In the genomic region with DNA sequence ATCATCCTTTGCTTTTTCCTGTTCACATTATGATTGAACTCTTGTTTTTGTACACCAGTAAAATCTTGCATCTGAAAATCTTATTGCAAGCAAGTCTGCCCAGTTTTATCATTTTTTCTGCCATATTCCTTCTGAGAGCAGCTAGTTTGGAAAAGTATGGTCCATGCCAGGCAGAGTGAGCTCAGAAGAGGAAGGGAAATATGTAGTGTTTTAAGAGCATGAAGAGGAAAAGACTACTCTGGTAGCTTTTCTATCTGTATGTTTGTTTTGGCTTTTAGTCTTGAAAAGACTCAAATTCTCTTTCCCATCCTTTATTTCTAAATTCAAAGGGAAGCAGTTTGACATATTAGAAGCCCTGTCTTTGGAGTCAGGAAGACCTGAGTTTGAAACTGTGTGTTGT, we compare ENCODE assay signal across 17 cellular contexts.
DNase-seq lines count a peak whose midpoint lies in the region; ATAC-seq and TF ChIP-seq lines count a peak whose summit lies in the region.
"Had no signal": no experiment of that assay in that cellular context is flagged by ENCODE, and none has a peak within 500 bp of the region (broad histone marks: within the 10 kb centered on the region; RNA-seq: fewer than 3 reads in every experiment).

No MANE protein-coding gene starts in this region.

- H3K27me3 Mint-ChIP-seq in nephron (ENCODE audit: low read depth): no peaks in the 10 kb centered on the region
- H3K27me3 Mint-ChIP-seq: CD4-positive, alpha-beta memory T cell had no signal

- peak overlapping the region; percentile 45 to 84 (median 55) for H3K27ac Mint-ChIP-seq in nephron
- H3K27ac Mint-ChIP-seq: CD14-positive monocyte; CD4-positive, alpha-beta memory T cell; H9 had no signal

- no peak for ATAC-seq in GM19452 (IDR thresholded peaks at IDR 0.05; ENCODE audit: unreplicated experiment)
- ATAC-seq: A549 had no signal

- H3K4me1 ChIP-seq in subcutaneous abdominal adipose tissue (ENCODE audit: control insufficient read depth in 5 of 5, insufficient read depth in 5 of 5, low read length in 5 of 5): peaks cover 0 to 18% (median 10%) of the 10 kb centered on the region in 5 donors

- H3K27me3 ChIP-seq in subcutaneous abdominal adipose tissue (ENCODE audit: control insufficient read depth in 5 of 5, insufficient read depth in 4 of 5, low read length in 5 of 5): no peaks in the 10 kb centered on the region
- H3K27me3 ChIP-seq: BLaER1 had no signal

- no peak overlapping the region for H3K4me3 ChIP-seq in subcutaneous abdominal adipose tissue (ENCODE audit: low read depth in 1 of 5, low read length in 5 of 5)
- H3K4me3 ChIP-seq: A549, BLaER1 had no signal

- DNase-seq in NCI-H2029 treated with DMSO at 0.1 percent for 48 hours (lab: John Stamatoyannopoulos, UW) (peak; percentile 37), NCI-H2029 (lab: John Stamatoyannopoulos, UW) (no peak), DMS79 (lab: John Stamatoyannopoulos, UW) (no peak)
- no peak for DNase-seq in activated CD4-positive, alpha-beta T cell treated with anti-CD3 and anti-CD28 coated beads for 1 hour
- DNase-seq: AML-193; CD4-positive, alpha-beta memory T cell; DMS153; DMS79 treated with DMSO at 0.1 percent for 48 hours; GF-D8; H9 had no signal

- no peaks in the 10 kb centered on the region for H3K9me3 Mint-ChIP-seq in nephron
- H3K9me3 Mint-ChIP-seq: CD14-positive monocyte; CD4-positive, alpha-beta memory T cell; H9 had no signal

- H3K36me3 ChIP-seq in subcutaneous abdominal adipose tissue (ENCODE audit: control insufficient read depth in 5 of 5, insufficient read depth in 5 of 5, low read length in 5 of 5): no peaks in the 10 kb centered on the region
- H3K36me3 ChIP-seq: BLaER1 had no signal

- H3K9ac ChIP-seq in subcutaneous abdominal adipose tissue (ENCODE audit: low read length in 5 of 5): no peak overlapping the region
- H3K9ac ChIP-seq: BLaER1 had no signal

- H3K9me3 ChIP-seq in subcutaneous abdominal adipose tissue (ENCODE audit: control insufficient read depth in 5 of 5, low read length in 5 of 5): no peaks in the 10 kb centered on the region
- H3K9me3 ChIP-seq: A549 had no signal

- peaks cover 45% of the 10 kb centered on the region for H3K4me1 Mint-ChIP-seq in nephron
- H3K4me1 Mint-ChIP-seq: CD14-positive monocyte; CD4-positive, alpha-beta memory T cell had no signal

- no peak for TF ChIP-seq CTCF in nephron (IDR thresholded peaks at IDR 0.05; ENCODE audit: unreplicated experiment in 3 of 3)

- H3K4me3 Mint-ChIP-seq in nephron: no peak overlapping the region
- H3K4me3 Mint-ChIP-seq: CD14-positive monocyte; CD4-positive, alpha-beta memory T cell; H9 had no signal

- H3K27ac ChIP-seq in subcutaneous abdominal adipose tissue (ENCODE audit: low read depth, low read length): peak overlapping the region; percentile 8
- H3K27ac ChIP-seq: 22Rv1, A549, BLaER1 had no signal

- H3K36me3 Mint-ChIP-seq in nephron (ENCODE audit: low read depth): peaks cover 4% of the 10 kb centered on the region
- H3K36me3 Mint-ChIP-seq: CD4-positive, alpha-beta memory T cell had no signal
